24 cellular contexts compared by ENCODE assay signal in genomic region chrY:2883561-2883960, GRCh38. TPM values are rescaled to one million over a fixed set of nuclear protein-coding genes. Genes with fewer than 3 reads are reported as not detected.
"Had no signal": no experiment of that assay in that cellular context is flagged by ENCODE, and none has a peak within 500 bp of the region (broad histone marks: within the 10 kb centered on the region; RNA-seq: fewer than 3 reads in every experiment).

No MANE protein-coding gene starts in this region.

- H3K27ac Mint-ChIP-seq: nephron; stimulated activated naive B cell treated with anti-CD40 and anti-IgM and Interleukin-4, amounts not matched to agents 10 μg/mL and 1 μg/mL and 100 μg/mL, for 72 hours; stimulated activated naive CD8-positive, alpha-beta T cell treated with anti-CD3 and anti-CD28 coated beads, Interleukin-15, amount 100 ng/mL, for 72 hours had no signal

- H3K9me3 Mint-ChIP-seq: nephron; stimulated activated naive B cell treated with anti-CD40 and anti-IgM and Interleukin-4, amounts not matched to agents 10 μg/mL and 1 μg/mL and 100 μg/mL, for 72 hours had no signal

- ATAC-seq: left cardiac atrium; left ventricle myocardium superior; sciatic nerve; stimulated activated naive B cell treated with anti-CD40 and anti-IgM and Interleukin-4, amounts not matched to agents 10 μg/mL and 1 μg/mL and 100 μg/mL, for 72 hours; stimulated activated naive CD8-positive, alpha-beta T cell treated with anti-CD3 and anti-CD28 coated beads, Interleukin-15, amount 100 ng/mL, for 72 hours; upper lobe of right lung had no signal

- H3K4me3 ChIP-seq: colonic mucosa, esophagus squamous epithelium, hepatocyte, lung, spleen, testis, tibial nerve, upper lobe of right lung, vagina had no signal

- H2AFZ ChIP-seq: hepatocyte had no signal

- H3K4me2 ChIP-seq: hepatocyte had no signal

- H3K4me3 Mint-ChIP-seq: nephron; stimulated activated naive B cell treated with anti-CD40 and anti-IgM and Interleukin-4, amounts not matched to agents 10 μg/mL and 1 μg/mL and 100 μg/mL, for 72 hours; stimulated activated naive CD8-positive, alpha-beta T cell treated with anti-CD3 and anti-CD28 coated beads, Interleukin-15, amount 100 ng/mL, for 72 hours had no signal

- H3K79me2 ChIP-seq: hepatocyte had no signal

- DNase-seq: colonic mucosa; dermis blood vessel endothelial cell; esophagus squamous epithelium; head of caudate nucleus; kidney; left cardiac atrium; left ventricle myocardium superior; mesenchymal stem cell; midbrain; spleen; stimulated activated CD4-positive, alpha-beta T cell treated with anti-CD3 and anti-CD28 coated beads, Interleukin-15, amount 100 ng/mL, for 24 hours; stimulated activated CD4-positive, alpha-beta T cell treated with anti-CD3 and anti-CD28 coated beads, Interleukin-1b, Interleukin-23, amount 100 ng/mL, for 48 hours; stimulated activated CD4-positive, alpha-beta T cell treated with anti-CD3 and anti-CD28 coated beads, Interleukin-4, amount 100 ng/mL, for 4 hours; stimulated activated naive B cell treated with anti-CD40 and anti-IgM and Interleukin-4, amounts not matched to agents 10 μg/mL and 1 μg/mL and 100 μg/mL, for 72 hours; stimulated activated naive CD8-positive, alpha-beta T cell treated with anti-CD3 and anti-CD28 coated beads, Interleukin-15, amount 100 ng/mL, for 72 hours; testis; upper lobe of right lung had no signal

- H3K4me1 Mint-ChIP-seq: nephron; stimulated activated naive B cell treated with anti-CD40 and anti-IgM and Interleukin-4, amounts not matched to agents 10 μg/mL and 1 μg/mL and 100 μg/mL, for 72 hours had no signal

- H3K27ac ChIP-seq: colonic mucosa, esophagus squamous epithelium, hepatocyte, neutrophil, spleen, testis, tibial nerve, upper lobe of right lung, vagina had no signal

- H3K4me1 ChIP-seq: colonic mucosa, esophagus squamous epithelium, spleen, testis, tibial nerve, upper lobe of right lung, vagina had no signal

- H3K9me3 ChIP-seq: colonic mucosa, esophagus squamous epithelium, neutrophil, spleen, testis, tibial nerve, upper lobe of right lung, vagina had no signal

- H3K36me3 ChIP-seq: colonic mucosa, esophagus squamous epithelium, neutrophil, spleen, tibial nerve, upper lobe of right lung, vagina had no signal

- H3K27me3 Mint-ChIP-seq: stimulated activated naive B cell treated with anti-CD40 and anti-IgM and Interleukin-4, amounts not matched to agents 10 μg/mL and 1 μg/mL and 100 μg/mL, for 72 hours; stimulated activated naive CD8-positive, alpha-beta T cell treated with anti-CD3 and anti-CD28 coated beads, Interleukin-15, amount 100 ng/mL, for 72 hours had no signal

RNA-seq across cellular contexts. Expression of gene RPS4Y1, which starts 42.2 kb away (rescaled TPM):
- total RNA-seq: hepatocyte, kidney, sciatic nerve, vagina had no signal

RNA-seq across cellular contexts. Expression of gene ZFY, which starts 51.6 kb away (rescaled TPM):
- total RNA-seq: dermis blood vessel endothelial cell, hepatocyte, kidney, lung, sciatic nerve, vagina had no signal
